In the genomic region with DNA sequence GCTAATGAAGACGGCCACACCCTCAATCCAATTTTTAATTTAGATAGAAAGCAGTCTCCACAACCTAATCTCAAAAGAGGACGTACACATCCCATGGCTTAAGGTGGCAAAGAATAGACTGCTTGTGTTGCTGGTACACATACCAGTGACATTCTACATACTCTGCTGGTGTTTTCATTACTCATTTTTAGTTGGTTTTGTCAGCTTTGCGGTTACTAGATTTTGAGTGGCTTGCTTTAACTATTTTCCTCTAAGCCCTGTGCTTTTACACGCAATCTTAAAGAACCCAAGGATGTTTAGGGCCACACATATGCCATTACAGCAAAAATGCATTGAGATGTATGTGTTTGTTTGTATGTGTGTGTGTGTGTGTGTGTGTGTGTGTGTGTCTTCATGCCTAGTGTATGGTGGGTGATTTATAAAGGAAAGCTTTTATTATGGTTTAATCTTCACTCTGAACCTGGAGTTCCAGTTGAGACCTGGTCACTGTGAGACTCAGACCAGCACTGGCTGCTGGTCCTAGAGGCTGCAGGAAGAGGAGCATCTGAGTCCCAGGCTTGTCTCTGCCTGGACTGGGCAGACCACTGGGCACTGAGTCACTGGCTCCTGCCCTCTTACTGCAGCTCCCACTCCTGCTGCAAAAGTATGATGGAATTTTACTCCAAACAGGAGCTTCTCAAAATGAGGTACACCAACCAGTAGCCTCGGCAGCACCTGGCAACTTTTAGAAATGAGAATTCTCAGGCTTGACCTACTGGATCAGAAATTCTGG, we compare ENCODE assay signal across 21 cellular contexts.
DNase-seq lines count a peak whose midpoint lies in the region; ATAC-seq and TF ChIP-seq lines count a peak whose summit lies in the region.
"Had no signal": no experiment of that assay in that cellular context is flagged by ENCODE, and none has a peak within 500 bp of the region (broad histone marks: within the 10 kb centered on the region; RNA-seq: fewer than 3 reads in every experiment).

No MANE protein-coding gene starts in this region.

- no peaks in the 10 kb centered on the region for H3K36me3 ChIP-seq in PC-3 (ENCODE audit: low read depth, low read length)
- no peaks in the 10 kb centered on the region for H3K36me3 ChIP-seq in mammary epithelial cell (ENCODE audit: insufficient read depth, low read length)
- no peaks in the 10 kb centered on the region for H3K36me3 ChIP-seq in upper lobe of left lung

- no peak overlapping the region for H3K4me3 ChIP-seq in PC-3 (ENCODE audit: low read length)
- no peak overlapping the region for H3K4me3 ChIP-seq in mammary epithelial cell (replicated peaks in 1 of 3; ENCODE audit: insufficient read depth in 1 of 3, low read depth in 2 of 3, low read length in 3 of 3)
- no peak overlapping the region for H3K4me3 ChIP-seq in upper lobe of left lung
- H3K4me3 ChIP-seq: GM23338 had no signal

- intact Hi-C loops in PC-3 (cut with micrococcal nuclease) (loop anchor here (10.0 kb wide), 1 partner anchor 110 kb away; no protein-coding TSS in a partner anchor), mammary epithelial cell (cut with micrococcal nuclease) (no loop called here)

- H2AFZ ChIP-seq in PC-3 (ENCODE audit: low read length), result no peak overlapping the region
- no peak overlapping the region for H2AFZ ChIP-seq in mammary epithelial cell (ENCODE audit: low read depth, low read length)
- H2AFZ ChIP-seq: GM23338 had no signal

- TF ChIP-seq POLR2A in upper lobe of left lung (IDR thresholded peaks at IDR 0.05), result no peak

- peak overlapping the region; percentile 33; the same call in 1 of the 2 replicates for H3K9ac ChIP-seq in PC-3 (ENCODE audit: low read length)
- H3K9ac ChIP-seq in mammary epithelial cell (ENCODE audit: insufficient read depth, low read length), result no peak overlapping the region
- H3K9ac ChIP-seq: SK-N-SH had no signal

- H4K20me1 ChIP-seq in PC-3 (ENCODE audit: low read length) (no peaks in the 10 kb centered on the region), mammary epithelial cell (ENCODE audit: insufficient read depth, low read length) (no peaks in the 10 kb centered on the region)

- WGBS in mammary epithelial cell (ENCODE audit: low coverage, missing lambda C conversion rate), result 89% methylated on average over 5 of the region's 5 CpGs
- WGBS in upper lobe of left lung, 2 donors, result 91 to 98% methylated on average over 5 of the region's 5 CpGs

- dilution Hi-C loops in mammary epithelial cell (cut with HindIII; ENCODE audit: low sequenced_read_pairs), result no loop called here

- peak overlapping the region; percentile 69 for H3K27ac ChIP-seq in PC-3 (ENCODE audit: low read length)
- H3K27ac ChIP-seq in mammary epithelial cell (ENCODE audit: insufficient read depth, low read depth, low read length), result no peak overlapping the region
- H3K27ac ChIP-seq in upper lobe of left lung, result no peak overlapping the region

- DNase-seq in HS-27A (ENCODE audit: low read depth) (peak; percentile 58), PC-3 (peak; percentile 67), islet precursor cell (peak; percentile 63), mammary epithelial cell (no peak), SW480 (ENCODE audit: low spot score) (no peak), upper lobe of left lung (no peak)
- DNase-seq: AML-193; DMS79; GDM1; KBM-7; MV-4-11; NCI-H1417 treated with DMSO at 0.1 percent for 48 hours; NCI-H187 treated with DMSO at 0.1 percent for 48 hours; NCI-H345; NCI-H526 treated with DMSO at 0.1 percent for 48 hours; NK-92 treated with Interleukin-12 subunit alpha and Interleukin-12 subunit beta, amount 100 ng/mL, for 24 hours; SHP77; SK-N-SH; T-cell had no signal

- in situ Hi-C loops in mammary epithelial cell (cut with MboI; ENCODE audit: low sequenced_read_pairs in 2 of 2), result no loop called here

- H3K27me3 ChIP-seq in PC-3 (ENCODE audit: low read length) (no peaks in the 10 kb centered on the region), mammary epithelial cell (ENCODE audit: insufficient read depth, low read length) (no peaks in the 10 kb centered on the region), upper lobe of left lung (no peaks in the 10 kb centered on the region)

- no peak for TF ChIP-seq EP300 in upper lobe of left lung (IDR thresholded peaks at IDR 0.05)

- H3K9me3 ChIP-seq in PC-3 (ENCODE audit: low read length), result no peaks in the 10 kb centered on the region
- no peaks in the 10 kb centered on the region for H3K9me3 ChIP-seq in mammary epithelial cell (replicated peaks; ENCODE audit: insufficient read depth, low read length)
- H3K9me3 ChIP-seq in upper lobe of left lung, result peaks cover 0 to under 1% (median 0%) of the 10 kb centered on the region in 4 donors
- H3K9me3 ChIP-seq: SK-N-SH had no signal

- H3K9me2 ChIP-seq in PC-3 (replicated peaks; ENCODE audit: low read length), result no peaks in the 10 kb centered on the region
- H3K9me2 ChIP-seq: SK-N-SH had no signal

- H3K4me1 ChIP-seq in PC-3 (ENCODE audit: insufficient read depth, low read length) (peaks cover 38% of the 10 kb centered on the region), mammary epithelial cell (ENCODE audit: insufficient read depth, low read length) (peaks cover 15% of the 10 kb centered on the region), upper lobe of left lung (peaks cover 0 to 11% (median 6%) of the 10 kb centered on the region in 4 donors)

- CTCF ChIA-PET in PC-3 (lab: Charles Lee), result no interaction called here
- CTCF ChIA-PET in mammary epithelial cell (lab: Charles Lee; ENCODE audit: low non-redundant PET), result interaction anchor here (0.6 kb wide), 1 partner anchor 760 kb away, joined by 6 read pairs; no protein-coding TSS in a partner anchor

- BruUV-seq in PC-3 (replicated peaks; lab: Mats Ljungman, UMichigan), result no TSS peak
- BruUV-seq in mammary epithelial cell (replicated peaks; lab: Mats Ljungman, UMichigan), result no TSS peak

- ATAC-seq in PC-3 (peak; percentile 49), GM18498 (IDR thresholded peaks at IDR 0.05; ENCODE audit: unreplicated experiment) (no peak), upper lobe of left lung (ENCODE audit: low FRiP score in 2 of 2) (no peak)
- ATAC-seq: GM23338, T-cell had no signal

- no peaks in the 10 kb centered on the region for H3F3A ChIP-seq in PC-3 (ENCODE audit: low read length, unreplicated experiment)

- no peak for TF ChIP-seq CTCF in PC-3 (conservative IDR thresholded peaks at IDR 0.05; ENCODE audit: low read depth, low read length)
- no peak for TF ChIP-seq CTCF in mammary epithelial cell (conservative IDR thresholded peaks at IDR 0.05 in 1 of 2, IDR thresholded peaks at IDR 0.05 in 1 of 2; ENCODE audit: extremely low read depth in 1 of 2, insufficient read depth in 1 of 2, low read depth in 1 of 2, low read length in 2 of 2)
- no peak for TF ChIP-seq CTCF in upper lobe of left lung (IDR thresholded peaks at IDR 0.05)

- peak overlapping the region; percentile 36 for H3K4me2 ChIP-seq in PC-3 (ENCODE audit: low read length)
- no peak overlapping the region for H3K4me2 ChIP-seq in mammary epithelial cell (ENCODE audit: insufficient read depth, low read depth, low read length)
- H3K4me2 ChIP-seq: GM23338, SK-N-SH had no signal

- H3K79me2 ChIP-seq in PC-3 (ENCODE audit: low read length), result no peaks in the 10 kb centered on the region
- H3K79me2 ChIP-seq in mammary epithelial cell (ENCODE audit: insufficient read depth, low read length), result no peaks in the 10 kb centered on the region

- POLR2A ChIA-PET in PC-3 (lab: Charles Lee; ENCODE audit: unreplicated experiment), result no interaction called here

Comparison
In these comparisons a context has a peak if more than half of its experiments do, and no peak if none do; other contexts are left out.
1. DNase-seq: peak in HS-27A (single experiment), PC-3 (single experiment) and islet precursor cell (single experiment); none in mammary epithelial cell (single experiment), SW480 (single experiment) and upper lobe of left lung (0 of 2).